In genomic region chr14:77006127-77006526, GRCh38 we compare ENCODE assay signal across 24 cellular contexts. TPM values are rescaled to one million over a fixed set of nuclear protein-coding genes. Genes with fewer than 3 reads are reported as not detected.
DNase-seq lines count a peak whose midpoint lies in the region; ATAC-seq and TF ChIP-seq lines count a peak whose summit lies in the region.
"Had no signal": no experiment of that assay in that cellular context is flagged by ENCODE, and none has a peak within 500 bp of the region (broad histone marks: within the 10 kb centered on the region; RNA-seq: fewer than 3 reads in every experiment).

No MANE protein-coding gene starts in this region.

- WGBS in urinary bladder: 71% methylated on average over 9 of the region's 9 CpGs

- no peak for DNase-seq in activated naive CD8-positive, alpha-beta T cell treated with anti-CD3 and anti-CD28 coated beads for 36 hours
- no peak for DNase-seq in activated naive CD8-positive, alpha-beta T cell treated with anti-CD3 and anti-CD28 coated beads, Interleukin-2, amount 50 U/mL, for 24 hours
- no peak for DNase-seq in NK-92 treated with Interleukin-12 subunit alpha and Interleukin-12 subunit beta, amount 100 ng/mL, for 24 hours (lab: John Stamatoyannopoulos, UW)
- DNase-seq in NCI-H446 (lab: John Stamatoyannopoulos, UW) (no peak), NCI-H510A (lab: John Stamatoyannopoulos, UW) (no peak)
- DNase-seq: activated CD8-positive, alpha-beta T cell treated with anti-CD3 and anti-CD28 coated beads for 36 hours; activated T-cell treated with anti-CD3 and anti-CD28 coated beads, Interleukin-2, amount 50 U/mL, for 48 hours; DMS 273 treated with DMSO at 0.1 percent for 48 hours; erythroblast; left ventricle myocardium superior; NCI-H1694; NCI-H82; nucleus accumbens; PC-3; right cardiac atrium; SJCRH30; upper lobe of left lung had no signal

- ATAC-seq in activated naive CD8-positive, alpha-beta T cell treated with anti-CD3 and anti-CD28 coated beads, Interleukin-2, amount 50 U/mL, for 24 hours: no peak
- ATAC-seq: activated CD8-positive, alpha-beta T cell treated with anti-CD3 and anti-CD28 coated beads for 36 hours; K562; left ventricle myocardium superior; PC-3; right cardiac atrium; stimulated activated memory B cell treated with anti-CD40 and anti-IgM and Interleukin-4, amounts not matched to agents 10 μg/mL and 1 μg/mL and 100 μg/mL, for 72 hours had no signal

- no peaks in the 10 kb centered on the region for H3K9me3 Mint-ChIP-seq in activated naive CD8-positive, alpha-beta T cell treated with anti-CD3 and anti-CD28 coated beads for 36 hours
- no peaks in the 10 kb centered on the region for H3K9me3 Mint-ChIP-seq in activated naive CD8-positive, alpha-beta T cell treated with anti-CD3 and anti-CD28 coated beads, Interleukin-2, amount 50 U/mL, for 24 hours
- H3K9me3 Mint-ChIP-seq in brain: peaks cover 0 to 10% (median 0%) of the 10 kb centered on the region in 5 experiments
- H3K9me3 Mint-ChIP-seq: activated CD8-positive, alpha-beta T cell treated with anti-CD3 and anti-CD28 coated beads for 36 hours; CD14-positive monocyte; stimulated activated memory B cell treated with anti-CD40 and anti-IgM and Interleukin-4, amounts not matched to agents 10 μg/mL and 1 μg/mL and 100 μg/mL, for 72 hours; T-helper 1 cell treated with Interleukin-12 subunit alpha and Interleukin-12 subunit beta and Interleukin-4 antibody, amounts not matched to agents 30 μg/mL and 1 μg/mL, for 36 hours had no signal

- H3K4me3 ChIP-seq in parathyroid adenoma (ENCODE audit: low read depth, low read length) (no peak overlapping the region), urinary bladder (ENCODE audit: low read depth, low read length) (no peak overlapping the region)
- H3K4me3 ChIP-seq: K562, SJCRH30, upper lobe of left lung had no signal

- H3K27ac Mint-ChIP-seq in activated naive CD8-positive, alpha-beta T cell treated with anti-CD3 and anti-CD28 coated beads for 36 hours: peak overlapping the region; percentile 39
- no peak overlapping the region for H3K27ac Mint-ChIP-seq in activated naive CD8-positive, alpha-beta T cell treated with anti-CD3 and anti-CD28 coated beads, Interleukin-2, amount 50 U/mL, for 24 hours
- H3K27ac Mint-ChIP-seq in brain: peak overlapping the region; percentile 22 to 84 (median 58)
- H3K27ac Mint-ChIP-seq: activated CD8-positive, alpha-beta T cell treated with anti-CD3 and anti-CD28 coated beads for 36 hours; stimulated activated memory B cell treated with anti-CD40 and anti-IgM and Interleukin-4, amounts not matched to agents 10 μg/mL and 1 μg/mL and 100 μg/mL, for 72 hours; T-helper 1 cell treated with Interleukin-12 subunit alpha and Interleukin-12 subunit beta and Interleukin-4 antibody, amounts not matched to agents 30 μg/mL and 1 μg/mL, for 36 hours had no signal

- H3K27me3 ChIP-seq in parathyroid adenoma (ENCODE audit: control insufficient read depth, insufficient read depth, low read length): no peaks in the 10 kb centered on the region
- H3K27me3 ChIP-seq: SJCRH30, upper lobe of left lung had no signal

- no peak overlapping the region for H3K4me2 ChIP-seq in parathyroid adenoma (ENCODE audit: low read length)

- no peaks in the 10 kb centered on the region for H3K27me3 Mint-ChIP-seq in activated naive CD8-positive, alpha-beta T cell treated with anti-CD3 and anti-CD28 coated beads for 36 hours
- no peaks in the 10 kb centered on the region for H3K27me3 Mint-ChIP-seq in activated naive CD8-positive, alpha-beta T cell treated with anti-CD3 and anti-CD28 coated beads, Interleukin-2, amount 50 U/mL, for 24 hours
- H3K27me3 Mint-ChIP-seq in brain: peaks cover 2% of the 10 kb centered on the region
- H3K27me3 Mint-ChIP-seq: stimulated activated memory B cell treated with anti-CD40 and anti-IgM and Interleukin-4, amounts not matched to agents 10 μg/mL and 1 μg/mL and 100 μg/mL, for 72 hours had no signal

- H3K9ac ChIP-seq in parathyroid adenoma: no peak overlapping the region

- H3K4me3 Mint-ChIP-seq in activated naive CD8-positive, alpha-beta T cell treated with anti-CD3 and anti-CD28 coated beads for 36 hours: no peak overlapping the region
- no peak overlapping the region for H3K4me3 Mint-ChIP-seq in activated naive CD8-positive, alpha-beta T cell treated with anti-CD3 and anti-CD28 coated beads, Interleukin-2, amount 50 U/mL, for 24 hours
- no peak overlapping the region for H3K4me3 Mint-ChIP-seq in brain
- H3K4me3 Mint-ChIP-seq: activated CD8-positive, alpha-beta T cell treated with anti-CD3 and anti-CD28 coated beads for 36 hours; CD14-positive monocyte; stimulated activated memory B cell treated with anti-CD40 and anti-IgM and Interleukin-4, amounts not matched to agents 10 μg/mL and 1 μg/mL and 100 μg/mL, for 72 hours; T-helper 1 cell treated with Interleukin-12 subunit alpha and Interleukin-12 subunit beta and Interleukin-4 antibody, amounts not matched to agents 30 μg/mL and 1 μg/mL, for 36 hours had no signal

- TF ChIP-seq CTCF in brain (conservative IDR thresholded peaks at IDR 0.05) (no peak), parathyroid adenoma (IDR thresholded peaks at IDR 0.05) (no peak)

- H3K27ac ChIP-seq in parathyroid adenoma: peak overlapping the region; percentile 96
- H3K27ac ChIP-seq in urinary bladder (ENCODE audit: low read depth): peak overlapping the region; percentile 23
- H3K27ac ChIP-seq: SJCRH30 had no signal

- H3K4me1 Mint-ChIP-seq in activated naive CD8-positive, alpha-beta T cell treated with anti-CD3 and anti-CD28 coated beads for 36 hours: peaks cover 12% of the 10 kb centered on the region
- peaks cover 4% of the 10 kb centered on the region for H3K4me1 Mint-ChIP-seq in activated naive CD8-positive, alpha-beta T cell treated with anti-CD3 and anti-CD28 coated beads, Interleukin-2, amount 50 U/mL, for 24 hours
- peaks cover 83% of the 10 kb centered on the region for H3K4me1 Mint-ChIP-seq in brain

- no peaks in the 10 kb centered on the region for H3K79me2 ChIP-seq in parathyroid adenoma

- H2AFZ ChIP-seq in parathyroid adenoma: peak overlapping the region; percentile 13

- H3K36me3 Mint-ChIP-seq in activated naive CD8-positive, alpha-beta T cell treated with anti-CD3 and anti-CD28 coated beads for 36 hours: no peaks in the 10 kb centered on the region
- no peaks in the 10 kb centered on the region for H3K36me3 Mint-ChIP-seq in activated naive CD8-positive, alpha-beta T cell treated with anti-CD3 and anti-CD28 coated beads, Interleukin-2, amount 50 U/mL, for 24 hours (ENCODE audit: low read depth)
- no peaks in the 10 kb centered on the region for H3K36me3 Mint-ChIP-seq in brain
- H3K36me3 Mint-ChIP-seq: CD14-positive monocyte; stimulated activated memory B cell treated with anti-CD40 and anti-IgM and Interleukin-4, amounts not matched to agents 10 μg/mL and 1 μg/mL and 100 μg/mL, for 72 hours had no signal

- H3K36me3 ChIP-seq in parathyroid adenoma (ENCODE audit: control insufficient read depth, insufficient read depth, low read length): no peaks in the 10 kb centered on the region
- H3K36me3 ChIP-seq in urinary bladder (ENCODE audit: insufficient read depth): no peaks in the 10 kb centered on the region
- H3K36me3 ChIP-seq: SJCRH30, upper lobe of left lung had no signal

- H3K9me3 ChIP-seq in parathyroid adenoma (ENCODE audit: control insufficient read depth, low read length): no peaks in the 10 kb centered on the region
- H3K9me3 ChIP-seq: SJCRH30, upper lobe of left lung had no signal

- H3K4me1 ChIP-seq in parathyroid adenoma: peaks cover 42% of the 10 kb centered on the region
- no peaks in the 10 kb centered on the region for H3K4me1 ChIP-seq in urinary bladder (ENCODE audit: insufficient read depth)
- H3K4me1 ChIP-seq: SJCRH30 had no signal

RNA-seq across cellular contexts. Expression of gene IRF2BPL, which starts 22.4 kb away (rescaled TPM):
- total RNA-seq in activated naive CD8-positive, alpha-beta T cell treated with anti-CD3 and anti-CD28 coated beads for 36 hours: 10 to 100 TPM; 34.8 to 36.2 TPM
- polyA plus RNA-seq in brain (ENCODE audit: insufficient read depth, low read depth, low replicate concordance): 49.8 TPM
- total RNA-seq in urinary bladder: 26.4 TPM
- polyA plus RNA-seq in urinary bladder: 65.3 TPM
